Comparison of ENCODE assay signal across 24 cellular contexts in genomic region chr12:122030427-122030825, GRCh38. TPM values are rescaled to one million over a fixed set of nuclear protein-coding genes. Genes with fewer than 3 reads are reported as not detected.
DNase-seq lines count a peak whose midpoint lies in the region; ATAC-seq, FAIRE-seq and TF ChIP-seq lines count a peak whose summit lies in the region.
"Had no signal": no experiment of that assay in that cellular context is flagged by ENCODE, and none has a peak within 500 bp of the region (broad histone marks: within the 10 kb centered on the region; RNA-seq: fewer than 3 reads in every experiment).

No MANE protein-coding gene starts in this region.

- no peaks in the 10 kb centered on the region for H3K9me3 Mint-ChIP-seq in IgD-negative memory B cell
- no peaks in the 10 kb centered on the region for H3K9me3 Mint-ChIP-seq in activated B cell treated with CpG ODN at 0.5 μM for 24 hours
- H3K9me3 Mint-ChIP-seq in stimulated activated naive B cell treated with anti-CD40 and anti-IgM and Interleukin-4, amounts not matched to agents 10 μg/mL and 1 μg/mL and 100 μg/mL, for 72 hours: no peaks in the 10 kb centered on the region
- H3K9me3 Mint-ChIP-seq: activated CD4-positive, alpha-beta T cell treated with anti-CD3 and anti-CD28 coated beads, Interleukin-2, amount 10 ng/mL, durations not matched to agents 7 days and 5 days; activated T-helper 17 cell treated with anti-CD3 and anti-CD28 coated beads, Interleukin-2, amount 50 U/mL, for 72 hours; CD8-positive, alpha-beta memory T cell; naive thymus-derived CD8-positive, alpha-beta T cell; T-helper 1 cell treated with Interleukin-12 subunit alpha and Interleukin-12 subunit beta and Interleukin-4 antibody, amounts not matched to agents 30 μg/mL and 1 μg/mL, for 36 hours had no signal

- H3K27ac ChIP-seq in kidney (ENCODE audit: low read depth in 2 of 2, low read length in 2 of 2): peak overlapping the region; percentile 85 to 89
- H3K27ac ChIP-seq: thyroid gland had no signal

- H3K36me3 Mint-ChIP-seq in IgD-negative memory B cell: peaks cover 3% of the 10 kb centered on the region
- H3K36me3 Mint-ChIP-seq in activated B cell treated with CpG ODN at 0.5 μM for 24 hours (ENCODE audit: low read depth): peaks cover 21% of the 10 kb centered on the region
- H3K36me3 Mint-ChIP-seq in stimulated activated naive B cell treated with anti-CD40 and anti-IgM and Interleukin-4, amounts not matched to agents 10 μg/mL and 1 μg/mL and 100 μg/mL, for 72 hours: peaks cover 28 to 53% of the 10 kb centered on the region in 2 donors
- H3K36me3 Mint-ChIP-seq: activated naive CD8-positive, alpha-beta T cell had no signal

- peak overlapping the region in 1 of 2 donors; percentile 5 for H3K4me3 ChIP-seq in kidney (ENCODE audit: low read length in 2 of 2)
- H3K4me3 ChIP-seq: thyroid gland had no signal

- intact Hi-C loops in activated B cell treated with CpG ODN at 0.5 μM for 24 hours (cut with micrococcal nuclease) (loop anchor here (2.0 kb wide), 1 partner anchor 76 kb away; no protein-coding TSS in a partner anchor), kidney (cut with DNase I) (no loop called here)

- FAIRE-seq in kidney (lab: Jason Lieb, UNC): no peak
- FAIRE-seq: colon, islet of Langerhans had no signal

- no peak for DNase-seq in activated B cell treated with CpG ODN at 0.5 μM for 24 hours
- DNase-seq in kidney: no peak
- DNase-seq in stimulated activated naive B cell treated with anti-CD40 and anti-IgM and Interleukin-4, amounts not matched to agents 10 μg/mL and 1 μg/mL and 100 μg/mL, for 72 hours: no peak
- no peak for DNase-seq in D341Med (ENCODE audit: low spot score)
- DNase-seq in NK-92 treated with Interleukin-12 subunit alpha and Interleukin-12 subunit beta, amount 100 ng/mL, for 24 hours (lab: John Stamatoyannopoulos, UW): no peak
- DNase-seq: activated CD4-positive, alpha-beta T cell treated with anti-CD3 and anti-CD28 coated beads, Interleukin-2, amount 10 ng/mL, durations not matched to agents 7 days and 5 days; CD8-positive, alpha-beta memory T cell; DMS79 treated with DMSO at 0.1 percent for 48 hours; HCEC 1CT; mesendoderm; naive thymus-derived CD8-positive, alpha-beta T cell; NCI-H1417; NCI-H524; posterior cingulate gyrus; stimulated activated CD4-positive, alpha-beta T cell treated with anti-CD3 and anti-CD28 coated beads, Interleukin-2, amount 100 ng/mL, for 24 hours; stimulated activated naive CD4-positive, alpha-beta T cell treated with Interleukin-2 at 50 U/mL for 16 hours had no signal

- H3K27ac Mint-ChIP-seq in IgD-negative memory B cell (peak overlapping the region in 2 of 3 donors; percentile 76 to 85), activated B cell treated with CpG ODN at 0.5 μM for 24 hours (peak overlapping the region; percentile 81)
- peak overlapping the region; percentile 92 for H3K27ac Mint-ChIP-seq in stimulated activated naive B cell treated with anti-CD40 and anti-IgM and Interleukin-4, amounts not matched to agents 10 μg/mL and 1 μg/mL and 100 μg/mL, for 72 hours
- H3K27ac Mint-ChIP-seq: activated CD4-positive, alpha-beta T cell treated with anti-CD3 and anti-CD28 coated beads, Interleukin-2, amount 10 ng/mL, durations not matched to agents 7 days and 5 days; activated naive CD8-positive, alpha-beta T cell; activated T-helper 17 cell treated with anti-CD3 and anti-CD28 coated beads, Interleukin-2, amount 50 U/mL, for 72 hours; T-helper 1 cell treated with Interleukin-12 subunit alpha and Interleukin-12 subunit beta and Interleukin-4 antibody, amounts not matched to agents 30 μg/mL and 1 μg/mL, for 36 hours had no signal

- CTCF ChIA-PET in activated B cell treated with CpG ODN at 0.5 μM for 24 hours (lab: Charles Lee): interaction anchor here (1.2 to 1.7 kb wide), 2 partner anchors 92 to 112 kb away, joined by 3 to 8 read pairs; partner anchors contain the start of gene CFAP251

- H3K4me1 Mint-ChIP-seq in IgD-negative memory B cell (peaks cover 34 to 40% (median 39%) of the 10 kb centered on the region in 3 donors), activated B cell treated with CpG ODN at 0.5 μM for 24 hours (peaks cover 70% of the 10 kb centered on the region)
- H3K4me1 Mint-ChIP-seq in stimulated activated naive B cell treated with anti-CD40 and anti-IgM and Interleukin-4, amounts not matched to agents 10 μg/mL and 1 μg/mL and 100 μg/mL, for 72 hours: peaks cover 54 to 77% of the 10 kb centered on the region in 2 donors

- peak overlapping the region in 3 of 4 donors; percentile 39 to 93 (median 45) for H3K4me3 Mint-ChIP-seq in IgD-negative memory B cell
- no peak overlapping the region for H3K4me3 Mint-ChIP-seq in activated B cell treated with CpG ODN at 0.5 μM for 24 hours
- peak overlapping the region; percentile 26 to 59 for H3K4me3 Mint-ChIP-seq in stimulated activated naive B cell treated with anti-CD40 and anti-IgM and Interleukin-4, amounts not matched to agents 10 μg/mL and 1 μg/mL and 100 μg/mL, for 72 hours
- H3K4me3 Mint-ChIP-seq: activated CD4-positive, alpha-beta T cell treated with anti-CD3 and anti-CD28 coated beads, Interleukin-2, amount 10 ng/mL, durations not matched to agents 7 days and 5 days; activated naive CD8-positive, alpha-beta T cell; activated T-helper 17 cell treated with anti-CD3 and anti-CD28 coated beads, Interleukin-2, amount 50 U/mL, for 72 hours; T-helper 1 cell treated with Interleukin-12 subunit alpha and Interleukin-12 subunit beta and Interleukin-4 antibody, amounts not matched to agents 30 μg/mL and 1 μg/mL, for 36 hours had no signal

- no peak for TF ChIP-seq CTCF in activated B cell treated with CpG ODN at 0.5 μM for 24 hours (IDR thresholded peaks at IDR 0.05)
- no peak for TF ChIP-seq CTCF in kidney (IDR thresholded peaks at IDR 0.05; ENCODE audit: borderline replicate concordance, extremely low read depth, insufficient read depth)

- H3K27me3 Mint-ChIP-seq in IgD-negative memory B cell (peaks cover 8% of the 10 kb centered on the region), activated B cell treated with CpG ODN at 0.5 μM for 24 hours (no peaks in the 10 kb centered on the region)
- H3K27me3 Mint-ChIP-seq in stimulated activated naive B cell treated with anti-CD40 and anti-IgM and Interleukin-4, amounts not matched to agents 10 μg/mL and 1 μg/mL and 100 μg/mL, for 72 hours: no peaks in the 10 kb centered on the region
- H3K27me3 Mint-ChIP-seq: activated CD4-positive, alpha-beta T cell treated with anti-CD3 and anti-CD28 coated beads, Interleukin-2, amount 10 ng/mL, durations not matched to agents 7 days and 5 days; activated naive CD8-positive, alpha-beta T cell had no signal

- H3K9ac ChIP-seq in kidney (ENCODE audit: low read length in 2 of 2): peak overlapping the region in 1 of 2 donors; percentile 44

- POLR2A ChIA-PET in activated B cell treated with CpG ODN at 0.5 μM for 24 hours (lab: Charles Lee): interaction anchor here (0.6 to 11.7 kb wide), 6 partner anchors 9 to 112 kb away, joined by 3 to 216 read pairs (median 3); partner anchors contain the start of genes BCL7A and CFAP251

- no peaks in the 10 kb centered on the region for H3K9me3 ChIP-seq in kidney (ENCODE audit: control insufficient read depth in 1 of 2, low read length in 2 of 2)
- H3K9me3 ChIP-seq: thyroid gland had no signal

- ATAC-seq in activated B cell treated with CpG ODN at 0.5 μM for 24 hours (ENCODE audit: low read depth): peak; percentile 26
- peak; percentile 39 to 43 for ATAC-seq in stimulated activated naive B cell treated with anti-CD40 and anti-IgM and Interleukin-4, amounts not matched to agents 10 μg/mL and 1 μg/mL and 100 μg/mL, for 72 hours (replicated peaks)
- no peak for ATAC-seq in GM19324 (IDR thresholded peaks at IDR 0.05; ENCODE audit: low FRiP score, unreplicated experiment)
- ATAC-seq: activated T-helper 17 cell treated with anti-CD3 and anti-CD28 coated beads, Interleukin-2, amount 50 U/mL, for 72 hours had no signal

- peaks cover 21 to 38% of the 10 kb centered on the region in 2 donors for H3K4me1 ChIP-seq in kidney (ENCODE audit: control insufficient read depth in 1 of 2, insufficient read depth in 1 of 2, low read depth in 1 of 2, low read length in 2 of 2)

- no peaks in the 10 kb centered on the region for H3K36me3 ChIP-seq in kidney (ENCODE audit: control insufficient read depth in 1 of 2, insufficient read depth in 2 of 2, low read length in 2 of 2)
- H3K36me3 ChIP-seq: thyroid gland had no signal

RNA-seq across cellular contexts. Expression of gene BCL7A, which starts 8.7 kb away (rescaled TPM):
- polyA plus RNA-seq in IgD-negative memory B cell (18.7 TPM), kidney (ENCODE audit: insufficient read depth, low read depth, low replicate concordance) (6.8 TPM)
- total RNA-seq in activated B cell treated with CpG ODN at 0.5 μM for 24 hours (38.6 and 41.4 TPM in 2 replicates), kidney (22.7 TPM)

RNA-seq across cellular contexts. Expression of gene MLXIP, which starts 48.1 kb away (rescaled TPM):
- polyA plus RNA-seq in IgD-negative memory B cell (17.5 TPM), kidney (ENCODE audit: insufficient read depth, low read depth, low replicate concordance) (10.9 TPM)
- total RNA-seq in activated B cell treated with CpG ODN at 0.5 μM for 24 hours (26.7 and 33.7 TPM in 2 replicates), kidney (67.6 TPM)
